In genomic region chr1:58200437-58200836, GRCh38 we compare ENCODE assay signal across 35 cellular contexts.
"Had no signal": no experiment of that assay in that cellular context is flagged by ENCODE, and none has a peak within 500 bp of the region (broad histone marks: within the 10 kb centered on the region; RNA-seq: fewer than 3 reads in every experiment).

No MANE protein-coding gene starts in this region.

- H3K36me3 ChIP-seq: MG63 had no signal

- H3K9me3 ChIP-seq: MG63 had no signal

- H3K27me3 ChIP-seq: MG63 had no signal

- H3K4me3 ChIP-seq: MG63 had no signal

- DNase-seq: MG63, MM.1S, MV-4-11, NCI-H1048, NCI-H1092, NCI-H1092 treated with DMSO at 0.1 percent for 48 hours, NCI-H1105, NCI-H1105 treated with DMSO at 0.1 percent for 48 hours, NCI-H1417, NCI-H1417 treated with DMSO at 0.1 percent for 48 hours, NCI-H1436, NCI-H1436 treated with DMSO at 0.1 percent for 48 hours, NCI-H146, NCI-H1694, NCI-H1694 treated with DMSO at 0.1 percent for 48 hours, NCI-H187, NCI-H187 treated with DMSO at 0.1 percent for 48 hours, NCI-H1930, NCI-H2029, NCI-H2029 treated with DMSO at 0.1 percent for 48 hours, NCI-H2081, NCI-H2081 treated with DMSO at 0.1 percent for 48 hours, NCI-H2107, NCI-H2171, NCI-H2171 treated with DMSO at 0.1 percent for 48 hours, NCI-H2227 treated with DMSO at 0.1 percent for 48 hours, NCI-H226, NCI-H345, NCI-H446, NCI-H446 treated with DMSO at 0.1 percent for 48 hours, NCI-H510A, NCI-H510A treated with DMSO at 0.1 percent for 48 hours, NCI-H524, NCI-H524 treated with DMSO at 0.1 percent for 48 hours, NCI-H526 had no signal
